ENCODE assay signal across 1 cellular context in genomic region chr21:14070049-14070893, GRCh38.
TF ChIP-seq lines count a peak whose summit lies in the region.

No MANE protein-coding gene starts in this region.

TF ChIP-seq in IMR-90, 13 proteins besides CTCF, POLR2A, EP300 and RAD21:
- no peak for TF ChIP-seq RCOR1 (IDR thresholded peaks at IDR 0.05; ENCODE audit: insufficient replicate concordance, low read length)
- no peak for TF ChIP-seq FOS (IDR thresholded peaks at IDR 0.05; ENCODE audit: low read depth, low read length)
- TF ChIP-seq BHLHE40 (IDR thresholded peaks at IDR 0.05; ENCODE audit: low read depth, low read length) = no peak
- no peak for TF ChIP-seq RFX5 (IDR thresholded peaks at IDR 0.05; ENCODE audit: low read depth, low read length)
- TF ChIP-seq MXI1 (IDR thresholded peaks at IDR 0.05; ENCODE audit: borderline replicate concordance, low read depth, low read length) = no peak
- TF ChIP-seq MAFK (IDR thresholded peaks at IDR 0.05; ENCODE audit: low read depth, low read length) = no peak
- TF ChIP-seq USF2 (IDR thresholded peaks at IDR 0.05; ENCODE audit: low read depth, low read length) = no peak
- no peak for TF ChIP-seq NFE2L2 (IDR thresholded peaks at IDR 0.05; ENCODE audit: low read depth, low read length)
- no peak for TF ChIP-seq CEBPB (IDR thresholded peaks at IDR 0.05; ENCODE audit: low read depth, low read length)
- TF ChIP-seq MAZ (IDR thresholded peaks at IDR 0.05; ENCODE audit: borderline replicate concordance, low read depth, low read length) = no peak
- TF ChIP-seq SMC3 (IDR thresholded peaks at IDR 0.05; ENCODE audit: low read depth, low read length) = no peak
